In the genomic region with DNA sequence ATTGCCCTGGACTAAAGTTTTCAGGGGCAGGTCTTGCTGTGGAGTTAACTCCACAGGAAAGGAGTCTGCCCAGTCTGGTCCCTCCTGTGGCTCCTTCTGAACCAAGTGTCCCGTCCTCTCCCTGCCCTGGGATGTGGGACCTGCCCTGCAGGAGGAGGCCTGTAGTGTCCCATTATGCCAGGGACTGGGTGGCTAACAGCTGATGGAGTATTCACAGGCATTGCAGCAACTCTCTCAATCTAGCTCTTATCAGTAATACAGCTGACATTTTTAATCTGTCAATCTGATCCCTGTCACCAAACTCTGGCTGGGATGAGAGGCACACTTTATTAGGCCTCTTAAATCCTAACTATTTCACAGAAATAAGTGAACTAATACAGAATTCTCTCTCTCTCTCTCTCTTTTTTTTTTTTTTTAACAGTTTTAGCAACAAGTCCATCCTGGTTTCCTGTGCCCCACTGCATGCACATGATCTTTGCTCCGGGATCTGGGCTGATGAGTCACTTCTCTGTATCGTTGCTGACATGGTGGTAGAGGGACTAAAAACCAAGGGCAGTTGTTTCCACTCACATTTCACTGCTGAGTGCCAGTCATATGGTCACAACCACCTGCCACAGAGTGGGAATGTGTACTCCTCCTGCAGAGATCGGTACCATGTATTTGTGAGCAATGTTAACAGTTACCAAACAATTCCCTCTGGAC, we compare ENCODE assay signal across 11 cellular contexts. TPM values are rescaled to one million over a fixed set of nuclear protein-coding genes. Genes with fewer than 3 reads are reported as not detected.
DNase-seq lines count a peak whose midpoint lies in the region; ATAC-seq and TF ChIP-seq lines count a peak whose summit lies in the region.
"Had no signal": no experiment of that assay in that cellular context is flagged by ENCODE, and none has a peak within 500 bp of the region (broad histone marks: within the 10 kb centered on the region; RNA-seq: fewer than 3 reads in every experiment).

No MANE protein-coding gene starts in this region.

- H3K9me3 Mint-ChIP-seq in endothelial cell (ENCODE audit: unreplicated experiment), result no peaks in the 10 kb centered on the region
- H3K9me3 Mint-ChIP-seq: stimulated activated naive CD8-positive, alpha-beta T cell treated with anti-CD3 and anti-CD28 coated beads, Interleukin-15, Interleukin-2, amounts not matched to agents 100 ng/mL and 50 ng/mL, for 24 hours had no signal

- H3K27me3 Mint-ChIP-seq in endothelial cell (ENCODE audit: unreplicated experiment), result peaks cover 8% of the 10 kb centered on the region

- H3K4me1 Mint-ChIP-seq in endothelial cell (ENCODE audit: unreplicated experiment), result peaks cover 34% of the 10 kb centered on the region

- TF ChIP-seq CTCF in omental fat pad (IDR thresholded peaks at IDR 0.05), result no peak
- TF ChIP-seq CTCF in endothelial cell (IDR thresholded peaks at IDR 0.05; ENCODE audit: unreplicated experiment), result no peak

- H3K36me3 Mint-ChIP-seq in endothelial cell (ENCODE audit: low read depth, unreplicated experiment), result no peaks in the 10 kb centered on the region

- H3K4me3 Mint-ChIP-seq in endothelial cell (ENCODE audit: unreplicated experiment), result no peak overlapping the region
- H3K4me3 Mint-ChIP-seq: stimulated activated naive CD8-positive, alpha-beta T cell treated with anti-CD3 and anti-CD28 coated beads, Interleukin-15, Interleukin-2, amounts not matched to agents 100 ng/mL and 50 ng/mL, for 24 hours had no signal

- peak; percentile 46 for DNase-seq in Daoy (ENCODE audit: low read depth)
- peak; percentile 40 for DNase-seq in NOMO-1 treated with DMSO at 0.1 percent for 48 hours (lab: John Stamatoyannopoulos, UW; ENCODE audit: unreplicated experiment)
- peak; percentile 86 to 87 for DNase-seq in dermis microvascular lymphatic vessel endothelial cell (ENCODE audit: low read depth in 2 of 2)
- DNase-seq in omental fat pad (ENCODE audit: low spot score), result no peak
- no peak for DNase-seq in endothelial cell (ENCODE audit: low spot score)
- no peak for DNase-seq in midbrain (lab: John Stamatoyannopoulos, UW)
- DNase-seq: H7, NCI-H1105 treated with DMSO at 0.1 percent for 48 hours had no signal

- ATAC-seq in omental fat pad (ENCODE audit: low FRiP score) (peak; percentile 25), GM19397 (IDR thresholded peaks at IDR 0.05; ENCODE audit: unreplicated experiment) (no peak), HG03378 (IDR thresholded peaks at IDR 0.05; ENCODE audit: unreplicated experiment) (no peak)

- no peak overlapping the region for H3K27ac Mint-ChIP-seq in endothelial cell (ENCODE audit: unreplicated experiment)
- H3K27ac Mint-ChIP-seq: stimulated activated naive CD8-positive, alpha-beta T cell treated with anti-CD3 and anti-CD28 coated beads, Interleukin-15, Interleukin-2, amounts not matched to agents 100 ng/mL and 50 ng/mL, for 24 hours had no signal

RNA-seq across cellular contexts. Expression of a gene that starts 39.1 kb away (rescaled TPM):
- 2.2 and 2.5 TPM in 2 replicates for total RNA-seq in Daoy (2014; rRNA removed; shearing (Covaris generic))
- total RNA-seq in dermis microvascular lymphatic vessel endothelial cell, result not detected in 2 replicates
- 10 to 100 TPM in 3 of 4 donors, 1 to 10 TPM in 1; 4.2 to 29.2 (median 12.3) TPM for total RNA-seq in omental fat pad
- total RNA-seq in endothelial cell (ENCODE audit: unreplicated experiment), result 1.5 TPM
- total RNA-seq: H7 had no signal

Comparison
In these comparisons a context has a peak if more than half of its experiments do, and no peak if none do; other contexts are left out.
1. DNase-seq: peak in Daoy (single experiment), NOMO-1 treated with DMSO at 0.1 percent for 48 hours (single experiment) and dermis microvascular lymphatic vessel endothelial cell (2 of 2); none in omental fat pad (single experiment), endothelial cell (single experiment) and midbrain (single experiment).